Comparison of ENCODE assay signal across 21 cellular contexts in the genomic region with DNA sequence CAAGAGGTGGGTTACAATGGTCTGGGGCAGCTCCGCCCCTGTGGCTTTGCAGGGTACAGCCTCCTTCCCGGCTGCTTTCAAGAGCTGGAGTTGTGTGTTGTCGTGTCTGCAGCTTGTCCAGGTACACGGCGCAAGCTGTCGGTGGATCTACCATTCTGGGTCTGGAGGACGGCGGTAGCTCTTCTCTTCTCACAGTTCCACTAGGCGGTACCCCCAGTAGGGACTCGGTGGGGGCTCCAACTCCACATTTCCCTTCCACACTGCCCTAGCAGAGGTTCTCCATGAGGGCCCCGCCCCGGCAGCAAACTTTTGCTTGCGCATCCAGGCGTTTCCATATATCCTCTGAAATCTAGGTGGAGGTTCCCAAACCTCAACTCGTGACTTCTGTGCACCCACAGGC. TPM values are rescaled to one million over a fixed set of nuclear protein-coding genes. Genes with fewer than 3 reads are reported as not detected.
A peak's percentile ranks its signal among the peaks of the same experiment; 100 is the strongest.
DNase-seq lines count a peak whose midpoint lies in the region; ATAC-seq, FAIRE-seq and TF ChIP-seq lines count a peak whose summit lies in the region.
"Had no signal": no experiment of that assay in that cellular context is flagged by ENCODE, and none has a peak within 500 bp of the region (broad histone marks: within the 10 kb centered on the region; RNA-seq: fewer than 3 reads in every experiment).

No MANE protein-coding gene starts in this region.

- no peak overlapping the region for H3K56ac ChIP-seq in H9 (ENCODE audit: insufficient read length, low read depth, low read length)

- H3K27me3 Mint-ChIP-seq in H9 (ENCODE audit: low read depth), result peaks cover 8% of the 10 kb centered on the region
- peaks cover 3% of the 10 kb centered on the region; the same call in 1 of the 2 replicates for H3K27me3 Mint-ChIP-seq in WTC11 (ENCODE audit: low read depth)
- H3K27me3 Mint-ChIP-seq: CD8-positive, alpha-beta memory T cell; IgD-negative memory B cell had no signal

- H3K4ac ChIP-seq in H9 (ENCODE audit: low read depth, low read length), result no peak overlapping the region

- H3K4me2 ChIP-seq in H9 (ENCODE audit: insufficient read depth, insufficient read length, low read length), result no peak overlapping the region

- no peaks in the 10 kb centered on the region for H3K9me3 ChIP-seq in H9 (ENCODE audit: control insufficient read depth, low read depth, low read length)
- no peaks in the 10 kb centered on the region for H3K9me3 ChIP-seq in kidney (ENCODE audit: control insufficient read depth in 1 of 2, low read length in 2 of 2)
- H3K9me3 ChIP-seq: BE2C, Caco-2 had no signal

- H2BK15ac ChIP-seq in H9 (ENCODE audit: low read depth, low read length), result no peak overlapping the region

- H3K9me3 Mint-ChIP-seq in H9, result no peaks in the 10 kb centered on the region
- no peaks in the 10 kb centered on the region for H3K9me3 Mint-ChIP-seq in WTC11
- H3K9me3 Mint-ChIP-seq: CD4-positive, CD25-positive, alpha-beta regulatory T cell; CD8-positive, alpha-beta memory T cell; IgD-negative memory B cell had no signal

- no peaks in the 10 kb centered on the region for H3K79me1 ChIP-seq in H9 (ENCODE audit: insufficient read depth, low read depth, low read length, poor library complexity, severe bottlenecking)

- no peak overlapping the region for H3K14ac ChIP-seq in H9 (ENCODE audit: insufficient read depth, low read length)

- no peak overlapping the region for H2AFZ ChIP-seq in H9 (ENCODE audit: low read length)
- H2AFZ ChIP-seq: GM23248 had no signal

- intact Hi-C loops in kidney (cut with DNase I), result no loop called here

- H3K23ac ChIP-seq in H9 (ENCODE audit: insufficient read length, low read depth, low read length), result no peak overlapping the region

- ATAC-seq in WTC11, result 0 out of 2 replicates have a peak, but pooled peaks have one; percentile 28

- H3K9ac ChIP-seq in H9 (ENCODE audit: extremely low read depth, insufficient read length, low read length) (no peak overlapping the region), kidney (ENCODE audit: low read length in 2 of 2) (no peak overlapping the region)
- H3K9ac ChIP-seq: GM23248 had no signal

- H3K4me3 Mint-ChIP-seq in H9 (no peak overlapping the region), WTC11 (no peak overlapping the region)
- H3K4me3 Mint-ChIP-seq: CD4-positive, CD25-positive, alpha-beta regulatory T cell; CD8-positive, alpha-beta memory T cell; IgD-negative memory B cell had no signal

- H3K36me3 ChIP-seq in kidney (ENCODE audit: control insufficient read depth in 1 of 2, insufficient read depth in 2 of 2, low read length in 2 of 2), result no peaks in the 10 kb centered on the region
- H3K36me3 ChIP-seq: BE2C had no signal

- H4K8ac ChIP-seq in H9 (replicated peaks; ENCODE audit: insufficient read length, low read depth, low read length), result no peak overlapping the region

- DNase-seq in H9 (peak; percentile 27), WTC11 (ENCODE audit: low spot score) (no peak), kidney (peak; percentile 38), NCI-H1092 (lab: John Stamatoyannopoulos, UW) (no peak), COR-L47 (lab: John Stamatoyannopoulos, UW) (no peak)
- DNase-seq in stimulated activated naive CD4-positive, alpha-beta T cell treated with Interleukin-2 at 50 U/mL for 16 hours (lab: John Stamatoyannopoulos, UW), result no peak
- DNase-seq: ACHN; BE2C; C1 segment of cervical spinal cord; CD4-positive, CD25-positive, alpha-beta regulatory T cell; GM23248; H7 had no signal

- H4K20me1 ChIP-seq in H9 (ENCODE audit: control insufficient read depth, insufficient read depth, insufficient read length), result no peaks in the 10 kb centered on the region

- H3K23me2 ChIP-seq in H9 (ENCODE audit: insufficient read length, low read depth, low read length, poor library complexity, severe bottlenecking), result no peaks in the 10 kb centered on the region

- no peak overlapping the region for H4K91ac ChIP-seq in H9 (ENCODE audit: insufficient read length, low read depth, low read length)

- TF ChIP-seq CTCF in H9 (conservative IDR thresholded peaks at IDR 0.05) (no peak), WTC11 (IDR thresholded peaks at IDR 0.05) (no peak), kidney (IDR thresholded peaks at IDR 0.05; ENCODE audit: borderline replicate concordance, extremely low read depth, insufficient read depth) (no peak)

- H3K27ac ChIP-seq in H9 (ENCODE audit: insufficient read length, low read depth, low read length) (no peak overlapping the region), kidney (ENCODE audit: low read depth in 2 of 2, low read length in 2 of 2) (no peak overlapping the region)
- H3K27ac ChIP-seq: GM23248 had no signal

- POLR2A ChIA-PET in WTC11 (lab: Charles Lee), result interaction anchor here (0.6 to 0.7 kb wide), 3 partner anchors 12 to 335 kb away, joined by 3 read pairs; a partner anchor contains a TSS

- H3K27ac Mint-ChIP-seq in H9, result no peak overlapping the region
- no peak overlapping the region for H3K27ac Mint-ChIP-seq in WTC11
- H3K27ac Mint-ChIP-seq: CD8-positive, alpha-beta memory T cell; IgD-negative memory B cell had no signal

- no peak for FAIRE-seq in kidney (lab: Jason Lieb, UNC)
- FAIRE-seq: A204.1, D721Med, G401.6, GM12891, GM19239, HTR-8/SVneo had no signal

- H3T11ph ChIP-seq in H9 (ENCODE audit: low read length), result no peak overlapping the region

- no peak overlapping the region for H2AK5ac ChIP-seq in H9 (ENCODE audit: insufficient read length, low read length)

- H3K4me3 ChIP-seq in kidney (ENCODE audit: low read length in 2 of 2), result no peak overlapping the region
- H3K4me3 ChIP-seq: GM23248 had no signal

- no peak overlapping the region for H2BK20ac ChIP-seq in H9 (ENCODE audit: low read depth, low read length, poor library complexity, severe bottlenecking)

- CTCF ChIA-PET in WTC11 (lab: Charles Lee), result interaction anchor here (0.6 to 2.4 kb wide), 5 partner anchors 13 to 627 kb away, joined by 3 to 12 read pairs (median 4); no protein-coding TSS in a partner anchor

- H3K36me3 Mint-ChIP-seq in H9 (ENCODE audit: insufficient read depth in 1 of 3, low read depth in 3 of 3) (no peaks in the 10 kb centered on the region), WTC11 (no peaks in the 10 kb centered on the region)
- H3K36me3 Mint-ChIP-seq: CD8-positive, alpha-beta memory T cell had no signal

- H4K5ac ChIP-seq in H9 (ENCODE audit: insufficient read length, low read depth, low read length), result no peak overlapping the region

- no peak overlapping the region for H3K18ac ChIP-seq in H9 (ENCODE audit: insufficient read length, low read depth, low read length)

- no peaks in the 10 kb centered on the region for H3K79me2 ChIP-seq in H9 (ENCODE audit: insufficient read depth, low read length)

- no peaks in the 10 kb centered on the region for H3K27me3 ChIP-seq in H9 (ENCODE audit: insufficient read depth, low read length)
- H3K27me3 ChIP-seq: BE2C had no signal

- no peak overlapping the region for H2BK120ac ChIP-seq in H9 (ENCODE audit: low read depth, low read length, poor library complexity, severe bottlenecking)

- H2BK12ac ChIP-seq in H9 (ENCODE audit: insufficient read length, low read depth, low read length), result no peak overlapping the region

- H3K4me1 ChIP-seq in H9 (ENCODE audit: insufficient read depth, low read length) (no peaks in the 10 kb centered on the region), kidney (ENCODE audit: control insufficient read depth in 1 of 2, insufficient read depth in 1 of 2, low read depth in 1 of 2, low read length in 2 of 2) (no peaks in the 10 kb centered on the region)
- H3K4me1 ChIP-seq: BE2C had no signal

- H2BK5ac ChIP-seq in H9 (ENCODE audit: insufficient read length, low read length), result no peak overlapping the region

- WGBS in H9 (ENCODE audit: extremely low coverage, insufficient read length, low lambda C conversion rate), result no CpG with 5 or more reads among the region's 15 CpGs

- H3K4me1 Mint-ChIP-seq in H9 (peaks cover 0 to 8% of the 10 kb centered on the region in 2 experiments; a peak in 2 of 4 replicates), WTC11 (no peaks in the 10 kb centered on the region)
- H3K4me1 Mint-ChIP-seq: CD4-positive, CD25-positive, alpha-beta regulatory T cell; CD8-positive, alpha-beta memory T cell; IgD-negative memory B cell had no signal

TF ChIP-seq in WTC11, 78 proteins besides CTCF, POLR2A, EP300 and RAD21:
- TF ChIP-seq JAZF1 (CRISPR knock-in tag; IDR thresholded peaks at IDR 0.05) (no peak), NR3C1 (CRISPR knock-in tag; conservative IDR thresholded peaks at IDR 0.05; ENCODE audit: low read depth) (no peak)
- TF ChIP-seq, protein P1, sequence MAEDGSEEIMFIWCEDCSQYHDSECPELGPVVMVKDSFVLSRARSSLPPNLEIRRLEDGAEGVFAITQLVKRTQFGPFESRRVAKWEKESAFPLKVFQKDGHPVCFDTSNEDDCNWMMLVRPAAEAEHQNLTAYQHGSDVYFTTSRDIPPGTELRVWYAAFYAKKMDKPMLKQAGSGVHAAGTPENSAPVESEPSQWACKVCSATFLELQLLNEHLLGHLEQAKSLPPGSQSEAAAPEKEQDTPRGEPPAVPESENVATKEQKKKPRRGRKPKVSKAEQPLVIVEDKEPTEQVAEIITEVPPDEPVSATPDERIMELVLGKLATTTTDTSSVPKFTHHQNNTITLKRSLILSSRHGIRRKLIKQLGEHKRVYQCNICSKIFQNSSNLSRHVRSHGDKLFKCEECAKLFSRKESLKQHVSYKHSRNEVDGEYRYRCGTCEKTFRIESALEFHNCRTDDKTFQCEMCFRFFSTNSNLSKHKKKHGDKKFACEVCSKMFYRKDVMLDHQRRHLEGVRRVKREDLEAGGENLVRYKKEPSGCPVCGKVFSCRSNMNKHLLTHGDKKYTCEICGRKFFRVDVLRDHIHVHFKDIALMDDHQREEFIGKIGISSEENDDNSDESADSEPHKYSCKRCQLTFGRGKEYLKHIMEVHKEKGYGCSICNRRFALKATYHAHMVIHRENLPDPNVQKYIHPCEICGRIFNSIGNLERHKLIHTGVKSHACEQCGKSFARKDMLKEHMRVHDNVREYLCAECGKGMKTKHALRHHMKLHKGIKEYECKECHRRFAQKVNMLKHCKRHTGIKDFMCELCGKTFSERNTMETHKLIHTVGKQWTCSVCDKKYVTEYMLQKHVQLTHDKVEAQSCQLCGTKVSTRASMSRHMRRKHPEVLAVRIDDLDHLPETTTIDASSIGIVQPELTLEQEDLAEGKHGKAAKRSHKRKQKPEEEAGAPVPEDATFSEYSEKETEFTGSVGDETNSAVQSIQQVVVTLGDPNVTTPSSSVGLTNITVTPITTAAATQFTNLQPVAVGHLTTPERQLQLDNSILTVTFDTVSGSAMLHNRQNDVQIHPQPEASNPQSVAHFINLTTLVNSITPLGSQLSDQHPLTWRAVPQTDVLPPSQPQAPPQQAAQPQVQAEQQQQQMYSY (CRISPR knock-in tag; IDR thresholded peaks at IDR 0.05), result 0 out of 2 replicates have a peak, but pooled peaks have one; percentile 33

RNA-seq across cellular contexts. Expression of a gene that starts 12.3 kb away (rescaled TPM):
- total RNA-seq in H9 (2021) (not detected in 2 replicates), WTC11 (2021) (0.07 TPM in 1 of 3 replicates, not detected in the others), kidney (0.54 TPM)
- not detected for polyA plus RNA-seq in kidney (ENCODE audit: insufficient read depth, low read depth, low replicate concordance)
- total RNA-seq: Caco-2; CD8-positive, alpha-beta memory T cell; GM23248; H7 had no signal
- polyA plus RNA-seq: CD4-positive, CD25-positive, alpha-beta regulatory T cell; CD8-positive, alpha-beta memory T cell; GM23248; IgD-negative memory B cell had no signal

RNA-seq across cellular contexts. Expression of a gene that starts 34.7 kb away (rescaled TPM):
- 12.3 and 12.6 TPM in 2 replicates for total RNA-seq in H9 (2021)
- total RNA-seq in WTC11 (2021), result 13.1 to 14.2 TPM (median 13.4 TPM) in 3 replicates
- 8.1 TPM for total RNA-seq in kidney
- 3.9 TPM for polyA plus RNA-seq in kidney (ENCODE audit: insufficient read depth, low read depth, low replicate concordance)

RNA-seq across cellular contexts. Expression of a gene that starts 34.8 kb away (rescaled TPM):
- total RNA-seq in H9 (2021) (123 and 125 TPM in 2 replicates), WTC11 (2021) (125 to 143 TPM (median 130 TPM) in 3 replicates), kidney (47.4 TPM)
- polyA plus RNA-seq in kidney (ENCODE audit: insufficient read depth, low read depth, low replicate concordance), result 114 TPM

Comparison
In these comparisons a context has a peak if more than half of its experiments do, and no peak if none do; other contexts are left out.
1. DNase-seq: peak in H9 (single experiment) and kidney (single experiment); none in WTC11 (single experiment), stimulated activated naive CD4-positive, alpha-beta T cell treated with Interleukin-2 at 50 U/mL for 16 hours (single experiment), NCI-H1092 (single experiment) and COR-L47 (single experiment).